In the genomic region with DNA sequence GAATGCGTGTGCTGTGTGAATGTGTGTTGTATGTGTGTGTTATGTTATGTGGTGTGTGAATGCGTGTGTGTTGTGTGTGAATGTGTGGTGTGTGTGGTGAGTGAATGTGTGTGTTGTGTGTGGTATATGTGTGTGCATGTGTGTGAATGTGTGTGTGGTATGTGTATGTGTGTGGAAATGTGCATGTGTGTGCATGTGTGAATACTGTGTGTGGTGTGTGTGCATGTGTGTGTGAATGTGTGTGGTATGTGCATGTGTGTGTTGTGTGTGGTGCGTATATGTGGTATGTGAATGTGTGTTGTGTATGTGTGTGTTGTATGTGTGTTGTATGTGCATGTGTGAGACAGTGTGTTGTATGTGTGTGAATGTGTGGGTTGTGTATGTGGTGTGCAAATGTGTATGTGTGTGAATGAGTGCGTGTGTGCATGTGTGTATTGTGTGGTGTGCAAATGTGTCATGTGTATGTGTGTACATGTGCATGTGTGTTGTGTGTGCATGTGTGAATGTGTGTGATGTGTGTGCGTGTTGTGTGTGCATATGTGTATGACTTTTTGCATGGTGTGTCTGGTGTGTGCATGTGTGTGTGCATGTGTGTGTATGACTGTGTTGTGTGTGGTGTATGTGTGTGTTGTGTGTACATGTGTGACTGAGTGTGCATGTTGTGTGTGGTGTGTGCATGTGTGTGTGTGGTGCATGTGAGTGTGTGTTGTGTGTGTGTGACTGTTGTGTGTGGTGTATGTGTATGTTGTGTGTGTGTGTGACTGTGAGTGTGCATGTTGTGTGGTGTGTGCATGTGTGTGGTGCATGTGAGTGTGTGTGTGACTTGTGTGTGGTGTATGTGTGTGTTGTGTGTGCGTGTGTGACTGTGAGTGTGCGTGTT, we compare ENCODE assay signal across 1 cellular context.
TF ChIP-seq lines count a peak whose summit lies in the region.

No MANE protein-coding gene starts in this region.

TF ChIP-seq in HepG2, 621 proteins besides CTCF, POLR2A, EP300 and RAD21 (continued from another document and continues in another):
- TF ChIP-seq IRF2 (CRISPR knock-in tag; IDR thresholded peaks at IDR 0.05) (no peak), DR1 (CRISPR knock-in tag; IDR thresholded peaks at IDR 0.05) (no peak), HMGA1 (CRISPR knock-in tag; conservative IDR thresholded peaks at IDR 0.05) (no peak), ZBTB7A (CRISPR knock-in tag; IDR thresholded peaks at IDR 0.05) (no peak), BHLHE40 (IDR thresholded peaks at IDR 0.05; ENCODE audit: low read length) (no peak), ZNF570 (CRISPR knock-in tag; IDR thresholded peaks at IDR 0.05; ENCODE audit: borderline replicate concordance) (no peak), HDAC2 (CRISPR knock-in tag; IDR thresholded peaks at IDR 0.05) (no peak), ATM (IDR thresholded peaks at IDR 0.05; ENCODE audit: borderline replicate concordance) (peak; percentile 55; the same call in 1 of the 2 replicates), ZNF282 (IDR thresholded peaks at IDR 0.05; ENCODE audit: partially characterized antibody) (peak; percentile 51), PHB2 (IDR thresholded peaks at IDR 0.05; ENCODE audit: partially characterized antibody) (peak; percentile 20), PITX1 (CRISPR knock-in tag; IDR thresholded peaks at IDR 0.05) (no peak), BRCA1 (CRISPR knock-in tag; IDR thresholded peaks at IDR 0.05) (no peak), IRX3 (CRISPR knock-in tag; IDR thresholded peaks at IDR 0.05; ENCODE audit: borderline replicate concordance, low read depth) (no peak), ADNP (CRISPR knock-in tag; IDR thresholded peaks at IDR 0.05) (no peak), DMAP1 (CRISPR knock-in tag; IDR thresholded peaks at IDR 0.05) (no peak), ZNF12 (CRISPR knock-in tag; IDR thresholded peaks at IDR 0.05) (no peak), ZFP36L1 (CRISPR knock-in tag; IDR thresholded peaks at IDR 0.05) (no peak), ZNF501 (CRISPR knock-in tag; IDR thresholded peaks at IDR 0.05) (no peak), ARID2 (CRISPR knock-in tag; IDR thresholded peaks at IDR 0.05; ENCODE audit: borderline replicate concordance) (no peak), YY1 (IDR thresholded peaks at IDR 0.05; ENCODE audit: insufficient read depth, insufficient replicate concordance, low read depth, low read length) (no peak), CEBPG (CRISPR knock-in tag; IDR thresholded peaks at IDR 0.05) (no peak), ZNF180 (CRISPR knock-in tag; IDR thresholded peaks at IDR 0.05; ENCODE audit: borderline replicate concordance, low read depth) (no peak), FOSL2 (CRISPR knock-in tag; IDR thresholded peaks at IDR 0.05) (no peak), ZNF235 (CRISPR knock-in tag; IDR thresholded peaks at IDR 0.05; ENCODE audit: borderline replicate concordance) (no peak), NFRKB (IDR thresholded peaks at IDR 0.05) (0 out of 2 replicates have a peak, but pooled peaks have one; percentile 25), STAG1 (CRISPR knock-in tag; IDR thresholded peaks at IDR 0.05) (no peak), MTF2 (CRISPR knock-in tag; IDR thresholded peaks at IDR 0.05; ENCODE audit: borderline replicate concordance) (no peak), ASH2L (IDR thresholded peaks at IDR 0.05; ENCODE audit: insufficient read length, low read depth, low read length) (no peak), TOPORS (CRISPR knock-in tag; IDR thresholded peaks at IDR 0.05) (no peak), SOX5 (CRISPR knock-in tag; IDR thresholded peaks at IDR 0.05; ENCODE audit: borderline replicate concordance) (no peak), JUND (CRISPR knock-in tag; IDR thresholded peaks at IDR 0.05) (0 out of 2 replicates have a peak, but pooled peaks have one; percentile 23), SOX6 (IDR thresholded peaks at IDR 0.05) (peak; percentile 83; the same call in 1 of the 2 replicates), SOX6 (CRISPR knock-in tag; IDR thresholded peaks at IDR 0.05) (no peak), ZNF713 (CRISPR knock-in tag; IDR thresholded peaks at IDR 0.05) (no peak), ZNF460 (CRISPR knock-in tag; IDR thresholded peaks at IDR 0.05; ENCODE audit: borderline replicate concordance) (no peak), CAMTA2 (CRISPR knock-in tag; IDR thresholded peaks at IDR 0.05; ENCODE audit: borderline replicate concordance) (no peak), MAFG (CRISPR knock-in tag; IDR thresholded peaks at IDR 0.05) (no peak), NFYC (CRISPR knock-in tag; IDR thresholded peaks at IDR 0.05) (no peak), KLF13 (CRISPR knock-in tag; IDR thresholded peaks at IDR 0.05) (no peak)
- TF ChIP-seq, protein P1, sequence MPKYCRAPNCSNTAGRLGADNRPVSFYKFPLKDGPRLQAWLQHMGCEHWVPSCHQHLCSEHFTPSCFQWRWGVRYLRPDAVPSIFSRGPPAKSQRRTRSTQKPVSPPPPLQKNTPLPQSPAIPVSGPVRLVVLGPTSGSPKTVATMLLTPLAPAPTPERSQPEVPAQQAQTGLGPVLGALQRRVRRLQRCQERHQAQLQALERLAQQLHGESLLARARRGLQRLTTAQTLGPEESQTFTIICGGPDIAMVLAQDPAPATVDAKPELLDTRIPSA (CRISPR knock-in tag; IDR thresholded peaks at IDR 0.05; ENCODE audit: borderline replicate concordance) = no peak
- TF ChIP-seq, protein P2, sequence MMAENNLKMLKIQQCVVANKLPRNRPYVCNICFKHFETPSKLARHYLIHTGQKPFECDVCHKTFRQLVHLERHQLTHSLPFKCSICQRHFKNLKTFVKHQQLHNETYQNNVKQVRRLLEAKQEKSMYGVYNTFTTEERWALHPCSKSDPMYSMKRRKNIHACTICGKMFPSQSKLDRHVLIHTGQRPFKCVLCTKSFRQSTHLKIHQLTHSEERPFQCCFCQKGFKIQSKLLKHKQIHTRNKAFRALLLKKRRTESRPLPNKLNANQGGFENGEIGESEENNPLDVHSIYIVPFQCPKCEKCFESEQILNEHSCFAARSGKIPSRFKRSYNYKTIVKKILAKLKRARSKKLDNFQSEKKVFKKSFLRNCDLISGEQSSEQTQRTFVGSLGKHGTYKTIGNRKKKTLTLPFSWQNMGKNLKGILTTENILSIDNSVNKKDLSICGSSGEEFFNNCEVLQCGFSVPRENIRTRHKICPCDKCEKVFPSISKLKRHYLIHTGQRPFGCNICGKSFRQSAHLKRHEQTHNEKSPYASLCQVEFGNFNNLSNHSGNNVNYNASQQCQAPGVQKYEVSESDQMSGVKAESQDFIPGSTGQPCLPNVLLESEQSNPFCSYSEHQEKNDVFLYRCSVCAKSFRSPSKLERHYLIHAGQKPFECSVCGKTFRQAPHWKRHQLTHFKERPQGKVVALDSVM (CRISPR knock-in tag; IDR thresholded peaks at IDR 0.05) = no peak
- TF ChIP-seq, protein P3, sequence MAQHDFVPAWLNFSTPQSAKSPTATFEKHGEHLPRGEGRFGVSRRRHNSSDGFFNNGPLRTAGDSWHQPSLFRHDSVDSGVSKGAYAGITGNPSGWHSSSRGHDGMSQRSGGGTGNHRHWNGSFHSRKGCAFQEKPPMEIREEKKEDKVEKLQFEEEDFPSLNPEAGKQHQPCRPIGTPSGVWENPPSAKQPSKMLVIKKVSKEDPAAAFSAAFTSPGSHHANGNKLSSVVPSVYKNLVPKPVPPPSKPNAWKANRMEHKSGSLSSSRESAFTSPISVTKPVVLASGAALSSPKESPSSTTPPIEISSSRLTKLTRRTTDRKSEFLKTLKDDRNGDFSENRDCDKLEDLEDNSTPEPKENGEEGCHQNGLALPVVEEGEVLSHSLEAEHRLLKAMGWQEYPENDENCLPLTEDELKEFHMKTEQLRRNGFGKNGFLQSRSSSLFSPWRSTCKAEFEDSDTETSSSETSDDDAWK (CRISPR knock-in tag; IDR thresholded peaks at IDR 0.05) = no peak
- TF ChIP-seq, protein P4, sequence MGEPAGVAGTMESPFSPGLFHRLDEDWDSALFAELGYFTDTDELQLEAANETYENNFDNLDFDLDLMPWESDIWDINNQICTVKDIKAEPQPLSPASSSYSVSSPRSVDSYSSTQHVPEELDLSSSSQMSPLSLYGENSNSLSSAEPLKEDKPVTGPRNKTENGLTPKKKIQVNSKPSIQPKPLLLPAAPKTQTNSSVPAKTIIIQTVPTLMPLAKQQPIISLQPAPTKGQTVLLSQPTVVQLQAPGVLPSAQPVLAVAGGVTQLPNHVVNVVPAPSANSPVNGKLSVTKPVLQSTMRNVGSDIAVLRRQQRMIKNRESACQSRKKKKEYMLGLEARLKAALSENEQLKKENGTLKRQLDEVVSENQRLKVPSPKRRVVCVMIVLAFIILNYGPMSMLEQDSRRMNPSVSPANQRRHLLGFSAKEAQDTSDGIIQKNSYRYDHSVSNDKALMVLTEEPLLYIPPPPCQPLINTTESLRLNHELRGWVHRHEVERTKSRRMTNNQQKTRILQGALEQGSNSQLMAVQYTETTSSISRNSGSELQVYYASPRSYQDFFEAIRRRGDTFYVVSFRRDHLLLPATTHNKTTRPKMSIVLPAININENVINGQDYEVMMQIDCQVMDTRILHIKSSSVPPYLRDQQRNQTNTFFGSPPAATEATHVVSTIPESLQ (CRISPR knock-in tag; conservative IDR thresholded peaks at IDR 0.05) = no peak
- TF ChIP-seq, protein P5, sequence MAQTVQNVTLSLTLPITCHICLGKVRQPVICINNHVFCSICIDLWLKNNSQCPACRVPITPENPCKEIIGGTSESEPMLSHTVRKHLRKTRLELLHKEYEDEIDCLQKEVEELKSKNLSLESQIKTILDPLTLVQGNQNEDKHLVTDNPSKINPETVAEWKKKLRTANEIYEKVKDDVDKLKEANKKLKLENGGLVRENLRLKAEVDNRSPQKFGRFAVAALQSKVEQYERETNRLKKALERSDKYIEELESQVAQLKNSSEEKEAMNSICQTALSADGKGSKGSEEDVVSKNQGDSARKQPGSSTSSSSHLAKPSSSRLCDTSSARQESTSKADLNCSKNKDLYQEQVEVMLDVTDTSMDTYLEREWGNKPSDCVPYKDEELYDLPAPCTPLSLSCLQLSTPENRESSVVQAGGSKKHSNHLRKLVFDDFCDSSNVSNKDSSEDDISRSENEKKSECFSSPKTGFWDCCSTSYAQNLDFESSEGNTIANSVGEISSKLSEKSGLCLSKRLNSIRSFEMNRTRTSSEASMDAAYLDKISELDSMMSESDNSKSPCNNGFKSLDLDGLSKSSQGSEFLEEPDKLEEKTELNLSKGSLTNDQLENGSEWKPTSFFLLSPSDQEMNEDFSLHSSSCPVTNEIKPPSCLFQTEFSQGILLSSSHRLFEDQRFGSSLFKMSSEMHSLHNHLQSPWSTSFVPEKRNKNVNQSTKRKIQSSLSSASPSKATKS (CRISPR knock-in tag; IDR thresholded peaks at IDR 0.05) = no peak
- TF ChIP-seq, protein P6, sequence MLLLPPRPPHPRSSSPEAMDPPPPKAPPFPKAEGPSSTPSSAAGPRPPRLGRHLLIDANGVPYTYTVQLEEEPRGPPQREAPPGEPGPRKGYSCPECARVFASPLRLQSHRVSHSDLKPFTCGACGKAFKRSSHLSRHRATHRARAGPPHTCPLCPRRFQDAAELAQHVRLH (CRISPR knock-in tag; IDR thresholded peaks at IDR 0.05; ENCODE audit: borderline replicate concordance, low read depth) = no peak
- TF ChIP-seq, protein P7, sequence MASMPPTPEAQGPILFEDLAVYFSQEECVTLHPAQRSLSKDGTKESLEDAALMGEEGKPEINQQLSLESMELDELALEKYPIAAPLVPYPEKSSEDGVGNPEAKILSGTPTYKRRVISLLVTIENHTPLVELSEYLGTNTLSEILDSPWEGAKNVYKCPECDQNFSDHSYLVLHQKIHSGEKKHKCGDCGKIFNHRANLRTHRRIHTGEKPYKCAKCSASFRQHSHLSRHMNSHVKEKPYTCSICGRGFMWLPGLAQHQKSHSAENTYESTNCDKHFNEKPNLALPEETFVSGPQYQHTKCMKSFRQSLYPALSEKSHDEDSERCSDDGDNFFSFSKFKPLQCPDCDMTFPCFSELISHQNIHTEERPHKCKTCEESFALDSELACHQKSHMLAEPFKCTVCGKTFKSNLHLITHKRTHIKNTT (CRISPR knock-in tag; IDR thresholded peaks at IDR 0.05) = no peak
- TF ChIP-seq, protein P8, sequence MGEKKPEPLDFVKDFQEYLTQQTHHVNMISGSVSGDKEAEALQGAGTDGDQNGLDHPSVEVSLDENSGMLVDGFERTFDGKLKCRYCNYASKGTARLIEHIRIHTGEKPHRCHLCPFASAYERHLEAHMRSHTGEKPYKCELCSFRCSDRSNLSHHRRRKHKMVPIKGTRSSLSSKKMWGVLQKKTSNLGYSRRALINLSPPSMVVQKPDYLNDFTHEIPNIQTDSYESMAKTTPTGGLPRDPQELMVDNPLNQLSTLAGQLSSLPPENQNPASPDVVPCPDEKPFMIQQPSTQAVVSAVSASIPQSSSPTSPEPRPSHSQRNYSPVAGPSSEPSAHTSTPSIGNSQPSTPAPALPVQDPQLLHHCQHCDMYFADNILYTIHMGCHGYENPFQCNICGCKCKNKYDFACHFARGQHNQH (CRISPR knock-in tag; IDR thresholded peaks at IDR 0.05) = no peak
- TF ChIP-seq, protein P9, sequence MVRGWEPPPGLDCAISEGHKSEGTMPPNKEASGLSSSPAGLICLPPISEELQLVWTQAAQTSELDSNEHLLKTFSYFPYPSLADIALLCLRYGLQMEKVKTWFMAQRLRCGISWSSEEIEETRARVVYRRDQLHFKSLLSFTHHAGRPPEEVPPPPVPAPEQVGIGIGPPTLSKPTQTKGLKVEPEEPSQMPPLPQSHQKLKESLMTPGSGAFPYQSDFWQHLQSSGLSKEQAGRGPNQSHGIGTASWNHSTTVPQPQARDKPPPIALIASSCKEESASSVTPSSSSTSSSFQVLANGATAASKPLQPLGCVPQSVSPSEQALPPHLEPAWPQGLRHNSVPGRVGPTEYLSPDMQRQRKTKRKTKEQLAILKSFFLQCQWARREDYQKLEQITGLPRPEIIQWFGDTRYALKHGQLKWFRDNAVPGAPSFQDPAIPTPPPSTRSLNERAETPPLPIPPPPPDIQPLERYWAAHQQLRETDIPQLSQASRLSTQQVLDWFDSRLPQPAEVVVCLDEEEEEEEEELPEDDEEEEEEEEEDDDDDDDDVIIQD (CRISPR knock-in tag; IDR thresholded peaks at IDR 0.05; ENCODE audit: low read depth) = no peak
- TF ChIP-seq, protein P10, sequence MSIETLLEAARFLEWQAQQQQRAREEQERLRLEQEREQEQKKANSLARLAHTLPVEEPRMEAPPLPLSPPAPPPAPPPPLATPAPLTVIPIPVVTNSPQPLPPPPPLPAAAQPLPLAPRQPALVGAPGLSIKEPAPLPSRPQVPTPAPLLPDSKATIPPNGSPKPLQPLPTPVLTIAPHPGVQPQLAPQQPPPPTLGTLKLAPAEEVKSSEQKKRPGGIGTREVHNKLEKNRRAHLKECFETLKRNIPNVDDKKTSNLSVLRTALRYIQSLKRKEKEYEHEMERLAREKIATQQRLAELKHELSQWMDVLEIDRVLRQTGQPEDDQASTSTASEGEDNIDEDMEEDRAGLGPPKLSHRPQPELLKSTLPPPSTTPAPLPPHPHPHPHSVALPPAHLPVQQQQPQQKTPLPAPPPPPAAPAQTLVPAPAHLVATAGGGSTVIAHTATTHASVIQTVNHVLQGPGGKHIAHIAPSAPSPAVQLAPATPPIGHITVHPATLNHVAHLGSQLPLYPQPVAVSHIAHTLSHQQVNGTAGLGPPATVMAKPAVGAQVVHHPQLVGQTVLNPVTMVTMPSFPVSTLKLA (IDR thresholded peaks at IDR 0.05) = peak; percentile 98
- TF ChIP-seq, protein P11, sequence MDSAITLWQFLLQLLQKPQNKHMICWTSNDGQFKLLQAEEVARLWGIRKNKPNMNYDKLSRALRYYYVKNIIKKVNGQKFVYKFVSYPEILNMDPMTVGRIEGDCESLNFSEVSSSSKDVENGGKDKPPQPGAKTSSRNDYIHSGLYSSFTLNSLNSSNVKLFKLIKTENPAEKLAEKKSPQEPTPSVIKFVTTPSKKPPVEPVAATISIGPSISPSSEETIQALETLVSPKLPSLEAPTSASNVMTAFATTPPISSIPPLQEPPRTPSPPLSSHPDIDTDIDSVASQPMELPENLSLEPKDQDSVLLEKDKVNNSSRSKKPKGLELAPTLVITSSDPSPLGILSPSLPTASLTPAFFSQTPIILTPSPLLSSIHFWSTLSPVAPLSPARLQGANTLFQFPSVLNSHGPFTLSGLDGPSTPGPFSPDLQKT (CRISPR knock-in tag; IDR thresholded peaks at IDR 0.05; ENCODE audit: borderline replicate concordance) = no peak
